In genomic region chr9:69297300-69297980, GRCh38 we compare ENCODE assay signal across 3 cellular contexts.
TF ChIP-seq lines count a peak whose summit lies in the region.

No MANE protein-coding gene starts in this region.

TF ChIP-seq in A549, 52 proteins besides CTCF, POLR2A, EP300 and RAD21:
- TF ChIP-seq, protein P1, sequence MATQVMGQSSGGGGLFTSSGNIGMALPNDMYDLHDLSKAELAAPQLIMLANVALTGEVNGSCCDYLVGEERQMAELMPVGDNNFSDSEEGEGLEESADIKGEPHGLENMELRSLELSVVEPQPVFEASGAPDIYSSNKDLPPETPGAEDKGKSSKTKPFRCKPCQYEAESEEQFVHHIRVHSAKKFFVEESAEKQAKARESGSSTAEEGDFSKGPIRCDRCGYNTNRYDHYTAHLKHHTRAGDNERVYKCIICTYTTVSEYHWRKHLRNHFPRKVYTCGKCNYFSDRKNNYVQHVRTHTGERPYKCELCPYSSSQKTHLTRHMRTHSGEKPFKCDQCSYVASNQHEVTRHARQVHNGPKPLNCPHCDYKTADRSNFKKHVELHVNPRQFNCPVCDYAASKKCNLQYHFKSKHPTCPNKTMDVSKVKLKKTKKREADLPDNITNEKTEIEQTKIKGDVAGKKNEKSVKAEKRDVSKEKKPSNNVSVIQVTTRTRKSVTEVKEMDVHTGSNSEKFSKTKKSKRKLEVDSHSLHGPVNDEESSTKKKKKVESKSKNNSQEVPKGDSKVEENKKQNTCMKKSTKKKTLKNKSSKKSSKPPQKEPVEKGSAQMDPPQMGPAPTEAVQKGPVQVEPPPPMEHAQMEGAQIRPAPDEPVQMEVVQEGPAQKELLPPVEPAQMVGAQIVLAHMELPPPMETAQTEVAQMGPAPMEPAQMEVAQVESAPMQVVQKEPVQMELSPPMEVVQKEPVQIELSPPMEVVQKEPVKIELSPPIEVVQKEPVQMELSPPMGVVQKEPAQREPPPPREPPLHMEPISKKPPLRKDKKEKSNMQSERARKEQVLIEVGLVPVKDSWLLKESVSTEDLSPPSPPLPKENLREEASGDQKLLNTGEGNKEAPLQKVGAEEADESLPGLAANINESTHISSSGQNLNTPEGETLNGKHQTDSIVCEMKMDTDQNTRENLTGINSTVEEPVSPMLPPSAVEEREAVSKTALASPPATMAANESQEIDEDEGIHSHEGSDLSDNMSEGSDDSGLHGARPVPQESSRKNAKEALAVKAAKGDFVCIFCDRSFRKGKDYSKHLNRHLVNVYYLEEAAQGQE (IDR thresholded peaks at IDR 0.05) = no peak
- TF ChIP-seq MAFK (IDR thresholded peaks at IDR 0.05; ENCODE audit: partially characterized antibody) = peak; percentile 81

TF ChIP-seq in GM23338, 12 proteins besides CTCF, POLR2A, EP300 and RAD21 (continues in another document):
- TF ChIP-seq POLR2AphosphoS5 (IDR thresholded peaks at IDR 0.05; ENCODE audit: low read depth) = no peak
- TF ChIP-seq CREB1 (CRISPR knock-in tag; IDR thresholded peaks at IDR 0.05; ENCODE audit: low read depth) = no peak
- no peak for TF ChIP-seq ETS1 (IDR thresholded peaks at IDR 0.05)
- TF ChIP-seq EZH2phosphoT487 (IDR thresholded peaks at IDR 0.05; ENCODE audit: unreplicated experiment) = no peak
- no peak for TF ChIP-seq ZNF462 (CRISPR knock-in tag; IDR thresholded peaks at IDR 0.05)

TF ChIP-seq in H1, 55 proteins besides CTCF, POLR2A, EP300 and RAD21:
- peak; percentile 18; the same call in 1 of the 2 replicates for TF ChIP-seq MAFK (IDR thresholded peaks at IDR 0.05; ENCODE audit: low read depth, low read length)
- TF ChIP-seq, protein P2, sequence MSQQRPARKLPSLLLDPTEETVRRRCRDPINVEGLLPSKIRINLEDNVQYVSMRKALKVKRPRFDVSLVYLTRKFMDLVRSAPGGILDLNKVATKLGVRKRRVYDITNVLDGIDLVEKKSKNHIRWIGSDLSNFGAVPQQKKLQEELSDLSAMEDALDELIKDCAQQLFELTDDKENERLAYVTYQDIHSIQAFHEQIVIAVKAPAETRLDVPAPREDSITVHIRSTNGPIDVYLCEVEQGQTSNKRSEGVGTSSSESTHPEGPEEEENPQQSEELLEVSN (IDR thresholded peaks at IDR 0.05) = no peak
